In genomic region chr6:108850669-108851467, GRCh38 we compare ENCODE assay signal across 1 cellular context.
TF ChIP-seq lines count a peak whose summit lies in the region.

No MANE protein-coding gene starts in this region.

TF ChIP-seq in HepG2, 621 proteins besides CTCF, POLR2A, EP300 and RAD21 (continued from another document and continues in another):
- TF ChIP-seq ATF7 (IDR thresholded peaks at IDR 0.05) (no peak), ATF7 (CRISPR knock-in tag; IDR thresholded peaks at IDR 0.05) (no peak), MEIS1 (CRISPR knock-in tag; IDR thresholded peaks at IDR 0.05; ENCODE audit: borderline replicate concordance) (no peak), RBAK (CRISPR knock-in tag; IDR thresholded peaks at IDR 0.05) (no peak), DDIT3 (CRISPR knock-in tag; IDR thresholded peaks at IDR 0.05) (no peak), CEBPG (CRISPR knock-in tag; IDR thresholded peaks at IDR 0.05) (peak; percentile 64), ZNF782 (CRISPR knock-in tag; IDR thresholded peaks at IDR 0.05; ENCODE audit: borderline replicate concordance) (no peak), HDAC6 (IDR thresholded peaks at IDR 0.05; ENCODE audit: low read depth, low read length) (no peak), ATF4 (CRISPR knock-in tag; IDR thresholded peaks at IDR 0.05) (0 out of 4 replicates have a peak, but pooled peaks of 1 of the 2 experiments have one; percentile 12), ZNF256 (CRISPR knock-in tag; conservative IDR thresholded peaks at IDR 0.05) (no peak), NAIF1 (CRISPR knock-in tag; IDR thresholded peaks at IDR 0.05; ENCODE audit: borderline replicate concordance) (no peak), ZNF501 (CRISPR knock-in tag; IDR thresholded peaks at IDR 0.05) (no peak), KDM6A (CRISPR knock-in tag; IDR thresholded peaks at IDR 0.05; ENCODE audit: low read depth) (no peak), MTA1 (CRISPR knock-in tag; IDR thresholded peaks at IDR 0.05; ENCODE audit: borderline replicate concordance) (no peak), YY1 (IDR thresholded peaks at IDR 0.05; ENCODE audit: insufficient read depth, insufficient replicate concordance, low read depth, low read length) (peak; percentile 35), ZBTB40 (IDR thresholded peaks at IDR 0.05) (no peak), ZBTB40 (CRISPR knock-in tag; IDR thresholded peaks at IDR 0.05) (no peak), ARNTL (CRISPR knock-in tag; IDR thresholded peaks at IDR 0.05) (peak; percentile 85), ZBTB37 (CRISPR knock-in tag; IDR thresholded peaks at IDR 0.05) (no peak), GRHL1 (CRISPR knock-in tag; conservative IDR thresholded peaks at IDR 0.05) (no peak), DR1 (CRISPR knock-in tag; IDR thresholded peaks at IDR 0.05) (no peak), E2F2 (CRISPR knock-in tag; IDR thresholded peaks at IDR 0.05; ENCODE audit: borderline replicate concordance) (no peak), NKX3-1 (CRISPR knock-in tag; IDR thresholded peaks at IDR 0.05) (no peak), HDAC2 (CRISPR knock-in tag; IDR thresholded peaks at IDR 0.05) (peak; percentile 31; the same call in 1 of the 2 replicates), ZBTB42 (CRISPR knock-in tag; IDR thresholded peaks at IDR 0.05) (no peak), RNF219 (CRISPR knock-in tag; IDR thresholded peaks at IDR 0.05) (no peak), GATAD2A (CRISPR knock-in tag; IDR thresholded peaks at IDR 0.05) (peak; percentile 30; the same call in 1 of the 2 replicates), GMEB2 (CRISPR knock-in tag; IDR thresholded peaks at IDR 0.05; ENCODE audit: low read depth) (no peak), SOX13 (IDR thresholded peaks at IDR 0.05) (no peak), SOX13 (CRISPR knock-in tag; conservative IDR thresholded peaks at IDR 0.05 in 1 of 2, IDR thresholded peaks at IDR 0.05 in 1 of 2) (peak in 1 of 2 experiments; percentile 19; a peak in 1 of 4 replicates), TRAFD1 (CRISPR knock-in tag; IDR thresholded peaks at IDR 0.05; ENCODE audit: borderline replicate concordance) (no peak), ZNF224 (CRISPR knock-in tag; IDR thresholded peaks at IDR 0.05) (no peak), ZFP90 (CRISPR knock-in tag; IDR thresholded peaks at IDR 0.05; ENCODE audit: borderline replicate concordance) (no peak), HOXA5 (CRISPR knock-in tag; IDR thresholded peaks at IDR 0.05) (no peak), ZBTB7A (CRISPR knock-in tag; IDR thresholded peaks at IDR 0.05) (no peak), SNRNP70 (IDR thresholded peaks at IDR 0.05; ENCODE audit: low read depth, low read length) (no peak), MATR3 (CRISPR knock-in tag; IDR thresholded peaks at IDR 0.05) (no peak), TSC22D2 (CRISPR knock-in tag; IDR thresholded peaks at IDR 0.05; ENCODE audit: borderline replicate concordance) (no peak), ZMYM3 (CRISPR knock-in tag; IDR thresholded peaks at IDR 0.05) (no peak), ZNF20 (CRISPR knock-in tag; IDR thresholded peaks at IDR 0.05) (no peak), ZNF230 (CRISPR knock-in tag; IDR thresholded peaks at IDR 0.05) (no peak), ZNF354B (CRISPR knock-in tag; IDR thresholded peaks at IDR 0.05) (no peak)
